In the genomic region with DNA sequence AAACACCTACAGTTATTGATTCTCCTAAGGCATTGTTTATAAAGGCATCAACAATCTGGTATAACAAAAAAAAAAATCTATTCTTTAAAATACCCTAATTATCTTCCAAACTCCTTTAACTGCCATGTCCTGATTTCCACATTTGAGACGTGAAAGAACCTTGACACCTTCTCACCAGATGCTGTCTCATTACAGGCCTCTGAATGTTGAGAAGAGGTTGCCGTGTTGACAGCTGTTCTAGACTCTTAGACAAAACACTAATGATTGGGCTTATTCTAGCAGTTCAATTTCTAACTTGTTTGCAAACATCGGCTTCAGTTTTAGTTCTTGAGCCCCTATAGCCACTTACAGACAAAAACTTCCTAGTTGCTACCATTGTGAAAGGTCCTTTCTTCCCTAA, we compare ENCODE assay signal across 21 cellular contexts.
"Had no signal": no experiment of that assay in that cellular context is flagged by ENCODE, and none has a peak within 500 bp of the region (broad histone marks: within the 10 kb centered on the region; RNA-seq: fewer than 3 reads in every experiment).

No MANE protein-coding gene starts in this region.

- H3K4me2 ChIP-seq: SK-N-SH had no signal

- DNase-seq: KBM-7, MV-4-11, NCI-H1048, NCI-H1105, NCI-H1417, NCI-H1436 treated with DMSO at 0.1 percent for 48 hours, NCI-H1694, NCI-H187 treated with DMSO at 0.1 percent for 48 hours, NCI-H2029 treated with DMSO at 0.1 percent for 48 hours, NCI-H226, NCI-H446, NCI-H510A, NCI-H526 treated with DMSO at 0.1 percent for 48 hours, NCI-H774, PC-3, SHP77, SK-N-SH, SW 1271, T-cell had no signal

- H3K27me3 Mint-ChIP-seq: T-cell had no signal

- H3K36me3 Mint-ChIP-seq: T-cell had no signal

- H3K9me3 ChIP-seq: SK-N-SH had no signal

- H3K9ac ChIP-seq: SK-N-SH had no signal

- ATAC-seq: Panc1, PC-3, T-cell had no signal

- H3K27ac ChIP-seq: RWPE1 had no signal

- H3K27ac Mint-ChIP-seq: T-cell had no signal

- H3K4me3 Mint-ChIP-seq: T-cell had no signal

- H3K4me1 Mint-ChIP-seq: T-cell had no signal
